8 cellular contexts compared by ENCODE assay signal in the genomic region with DNA sequence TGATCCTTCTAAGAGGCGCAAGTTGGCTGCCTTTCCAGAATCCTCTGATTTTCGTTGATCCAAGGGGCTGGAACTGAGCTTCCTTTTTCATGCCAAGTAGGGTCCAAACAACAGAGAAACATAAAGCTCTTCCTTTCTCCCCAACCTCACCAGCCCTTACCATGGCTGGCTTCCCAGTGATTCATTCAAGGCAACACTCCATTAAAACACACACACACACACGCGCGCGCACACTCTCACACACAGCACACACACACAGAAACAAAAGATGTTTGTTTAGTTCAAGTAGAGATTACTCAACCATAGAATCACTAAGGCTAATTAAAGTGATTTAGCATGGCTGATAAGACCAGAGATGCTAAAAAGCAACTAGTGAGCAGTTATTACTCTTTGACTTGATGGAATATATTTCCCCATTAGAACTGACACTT. TPM values are rescaled to one million over a fixed set of nuclear protein-coding genes. Genes with fewer than 3 reads are reported as not detected.
DNase-seq lines count a peak whose midpoint lies in the region; ATAC-seq lines count a peak whose summit lies in the region.

No MANE protein-coding gene starts in this region.

- no peaks in the 10 kb centered on the region for H3K9me3 Mint-ChIP-seq in activated CD4-positive, alpha-beta memory T cell treated with anti-CD3 and anti-CD28 coated beads for 36 hours

- H3K4me1 Mint-ChIP-seq in activated CD4-positive, alpha-beta memory T cell treated with anti-CD3 and anti-CD28 coated beads for 36 hours (ENCODE audit: low read depth) = no peaks in the 10 kb centered on the region

- H3K27ac Mint-ChIP-seq in activated CD4-positive, alpha-beta memory T cell treated with anti-CD3 and anti-CD28 coated beads for 36 hours = no peak overlapping the region

- CTCF ChIA-PET in activated CD4-positive, alpha-beta memory T cell treated with anti-CD3 and anti-CD28 coated beads for 36 hours (lab: Charles Lee) = interaction anchor here (0.7 kb wide), 1 partner anchor 604 kb away, joined by 3 read pairs; no protein-coding TSS in a partner anchor

- POLR2A ChIA-PET in activated CD4-positive, alpha-beta memory T cell treated with anti-CD3 and anti-CD28 coated beads for 36 hours (lab: Charles Lee) = no interaction called here

- intact Hi-C loops in activated CD4-positive, alpha-beta memory T cell treated with anti-CD3 and anti-CD28 coated beads for 36 hours (cut with micrococcal nuclease) = loop anchor here (5.0 kb wide), 1 partner anchor 155 kb away; no protein-coding TSS in a partner anchor

- no peak for ATAC-seq in HG02852 (IDR thresholded peaks at IDR 0.05; ENCODE audit: unreplicated experiment)

- peak; percentile 12 to 55 (median 23) for DNase-seq in NCI-H1417 (lab: John Stamatoyannopoulos, UW)
- DNase-seq in NCI-H1417 treated with DMSO at 0.1 percent for 48 hours (lab: John Stamatoyannopoulos, UW) = no peak
- peak; percentile 79 for DNase-seq in RPMI7951 (ENCODE audit: low read depth)
- peak; percentile 79 for DNase-seq in globus pallidus (ENCODE audit: low spot score)
- DNase-seq in stromal cell of bone marrow (ENCODE audit: low read depth) = peak; percentile 72
- DNase-seq in activated CD4-positive, alpha-beta memory T cell treated with anti-CD3 and anti-CD28 coated beads for 36 hours = no peak
- no peak for DNase-seq in ACHN

- in situ Hi-C loops in ACHN (cut with HindIII; ENCODE audit: low pct_ligation_motif_present, low pct_unique_long_range_greater_than_20kb, low sequenced_read_pairs) = no loop called here

- peaks cover 5% of the 10 kb centered on the region for H3K36me3 Mint-ChIP-seq in activated CD4-positive, alpha-beta memory T cell treated with anti-CD3 and anti-CD28 coated beads for 36 hours

- H3K27me3 Mint-ChIP-seq in activated CD4-positive, alpha-beta memory T cell treated with anti-CD3 and anti-CD28 coated beads for 36 hours = no peaks in the 10 kb centered on the region

- no peak overlapping the region for H3K4me3 Mint-ChIP-seq in activated CD4-positive, alpha-beta memory T cell treated with anti-CD3 and anti-CD28 coated beads for 36 hours

RNA-seq across cellular contexts. Expression of a gene that starts 13.0 kb away (rescaled TPM):
- total RNA-seq in RPMI7951 (2014; rRNA removed; shearing (Covaris generic)) = not detected in 2 replicates
- not detected for total RNA-seq in activated CD4-positive, alpha-beta memory T cell treated with anti-CD3 and anti-CD28 coated beads for 36 hours

RNA-seq across cellular contexts. Expression of a gene that starts 24.4 kb away (rescaled TPM):
- not detected in 2 replicates for total RNA-seq in RPMI7951 (2014; rRNA removed; shearing (Covaris generic))
- total RNA-seq in activated CD4-positive, alpha-beta memory T cell treated with anti-CD3 and anti-CD28 coated beads for 36 hours = not detected

Comparison
In these comparisons a context has a peak if more than half of its experiments do, and no peak if none do; other contexts are left out.
1. DNase-seq: peak in NCI-H1417 (3 of 3), RPMI7951 (single experiment), globus pallidus (single experiment) and stromal cell of bone marrow (single experiment); none in NCI-H1417 treated with DMSO at 0.1 percent for 48 hours (single experiment), activated CD4-positive, alpha-beta memory T cell treated with anti-CD3 and anti-CD28 coated beads for 36 hours (single experiment) and ACHN (single experiment).